In the genomic region with DNA sequence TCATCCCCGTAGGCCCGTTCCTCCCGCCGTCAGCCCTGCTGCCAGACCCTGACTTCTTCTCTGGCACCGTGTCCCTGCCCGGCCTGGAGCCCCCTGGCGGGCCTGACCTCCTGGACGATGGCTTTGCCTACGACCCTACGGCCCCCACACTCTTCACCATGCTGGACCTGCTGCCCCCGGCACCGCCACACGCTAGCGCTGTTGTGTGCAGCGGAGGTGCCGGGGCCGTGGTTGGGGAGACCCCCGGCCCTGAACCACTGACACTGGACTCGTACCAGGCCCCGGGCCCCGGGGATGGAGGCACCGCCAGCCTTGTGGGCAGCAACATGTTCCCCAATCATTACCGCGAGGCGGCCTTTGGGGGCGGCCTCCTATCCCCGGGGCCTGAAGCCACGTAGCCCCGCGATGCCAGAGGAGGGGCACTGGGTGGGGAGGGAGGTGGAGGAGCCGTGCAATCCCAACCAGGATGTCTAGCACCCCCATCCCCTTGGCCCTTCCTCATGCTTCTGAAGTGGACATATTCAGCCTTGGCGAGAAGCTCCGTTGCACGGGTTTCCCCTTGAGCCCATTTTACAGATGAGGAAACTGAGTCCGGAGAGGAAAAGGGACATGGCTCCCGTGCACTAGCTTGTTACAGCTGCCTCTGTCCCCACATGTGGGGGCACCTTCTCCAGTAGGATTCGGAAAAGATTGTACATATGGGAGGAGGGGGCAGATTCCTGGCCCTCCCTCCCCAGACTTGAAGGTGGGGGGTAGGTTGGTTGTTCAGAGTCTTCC, we compare ENCODE assay signal across 1 cellular context.
TF ChIP-seq lines count a peak whose summit lies in the region.

No MANE protein-coding gene starts in this region.

TF ChIP-seq in GM23338, 12 proteins besides CTCF, POLR2A, EP300 and RAD21 (continued from another document):
- no peak for TF ChIP-seq ETS1 (IDR thresholded peaks at IDR 0.05)
- TF ChIP-seq EZH2 (IDR thresholded peaks at IDR 0.05; ENCODE audit: low read depth, unreplicated experiment): no peak
- TF ChIP-seq JUNB (IDR thresholded peaks at IDR 0.05; ENCODE audit: unreplicated experiment): no peak
- no peak for TF ChIP-seq STAT1 (IDR thresholded peaks at IDR 0.05; ENCODE audit: unreplicated experiment)
- TF ChIP-seq CREB1 (CRISPR knock-in tag; IDR thresholded peaks at IDR 0.05; ENCODE audit: low read depth): no peak
